ENCODE assay signal across 11 cellular contexts in the genomic region with DNA sequence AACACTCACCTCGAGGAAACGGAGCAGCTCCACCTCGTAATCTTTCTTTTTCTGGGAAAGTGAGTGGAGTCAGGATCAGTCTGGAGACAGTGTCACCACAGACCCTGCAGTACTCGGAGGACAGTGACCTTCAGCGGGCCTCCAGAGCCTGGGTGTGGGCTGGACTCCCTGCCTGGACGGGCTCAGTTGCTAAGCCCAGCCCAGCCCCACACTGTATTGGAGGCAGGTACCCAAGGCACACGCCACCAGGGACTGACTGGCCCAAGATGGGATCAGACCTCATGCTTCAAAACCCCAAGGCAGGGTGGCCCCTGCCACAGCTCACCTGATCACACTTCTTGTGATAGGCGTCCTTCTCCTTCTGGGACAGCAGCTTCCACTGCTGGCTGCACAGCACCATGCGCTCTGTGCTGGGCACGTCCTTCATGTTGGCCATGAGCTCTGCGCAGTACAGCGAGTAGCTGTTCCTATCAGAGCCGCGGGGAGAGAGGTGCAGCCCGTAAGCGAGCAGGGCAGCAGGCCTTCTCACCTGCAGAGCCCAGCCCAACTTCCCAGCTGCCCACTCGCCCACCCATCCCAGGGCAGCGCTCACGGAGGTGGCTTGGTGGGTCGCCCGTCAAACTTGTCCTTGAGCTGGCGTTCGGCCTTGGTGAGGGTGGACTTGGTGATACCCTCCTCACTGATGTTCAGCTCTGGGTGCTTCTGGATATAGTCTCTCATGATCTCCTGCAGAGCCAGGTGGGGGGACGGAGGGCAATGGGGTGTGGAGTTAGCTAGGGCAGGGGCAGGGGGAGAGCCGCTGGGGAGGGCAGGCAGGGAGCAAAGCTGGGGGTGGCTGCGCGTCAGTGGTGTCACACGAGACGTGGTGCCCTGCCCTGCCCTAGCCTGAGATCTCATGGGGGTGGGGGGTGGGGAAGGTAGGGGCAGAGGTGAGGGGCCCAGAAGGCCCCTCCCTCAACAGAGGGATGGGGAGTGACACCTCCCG. TPM values are rescaled to one million over a fixed set of nuclear protein-coding genes. Genes with fewer than 3 reads are reported as not detected.
DNase-seq lines count a peak whose midpoint lies in the region; ATAC-seq and TF ChIP-seq lines count a peak whose summit lies in the region.
"Had no signal": no experiment of that assay in that cellular context is flagged by ENCODE, and none has a peak within 500 bp of the region (broad histone marks: within the 10 kb centered on the region; RNA-seq: fewer than 3 reads in every experiment).

No MANE protein-coding gene starts in this region.

- TF ChIP-seq EP300 in sigmoid colon (IDR thresholded peaks at IDR 0.05), result no peak

- no peak overlapping the region for H3K4me3 ChIP-seq in sigmoid colon
- H3K4me3 ChIP-seq: neural progenitor cell had no signal

- peaks cover 0 to 43% (median 17%) of the 10 kb centered on the region in 4 donors for H3K4me1 ChIP-seq in sigmoid colon
- H3K4me1 ChIP-seq: neural progenitor cell had no signal

- no peak for TF ChIP-seq CTCF in sigmoid colon (IDR thresholded peaks at IDR 0.05)

- peaks cover 32 to 81% (median 63%) of the 10 kb centered on the region in 4 donors for H3K36me3 ChIP-seq in sigmoid colon

- no peaks in the 10 kb centered on the region for H3K27me3 Mint-ChIP-seq in activated CD4-positive, alpha-beta T cell treated with anti-CD3 and anti-CD28 coated beads, Interleukin-2, amount 10 ng/mL, durations not matched to agents 24 days and 14 days
- H3K27me3 Mint-ChIP-seq in activated CD8-positive, alpha-beta T cell treated with anti-CD3 and anti-CD28 coated beads, Interleukin-2, amount 10 ng/mL, durations not matched to agents 7 days and 5 days (ENCODE audit: low read depth), result no peaks in the 10 kb centered on the region

- intact Hi-C loops in activated CD4-positive, alpha-beta T cell treated with anti-CD3 and anti-CD28 coated beads, Interleukin-2, amount 10 ng/mL, durations not matched to agents 24 days and 14 days (cut with micrococcal nuclease), result loop anchor here (10.0 kb wide), 1 partner anchor 293 kb away; the partner anchor contains the start of gene GPATCH8
- intact Hi-C loops in sigmoid colon (cut with DNase I) (loop anchor here (5.0 to 10.0 kb wide), 2 partner anchors 136 to 293 kb away; partner anchors contain the start of genes GPATCH8 and GRN), sciatic nerve (cut with DNase I) (loop anchor here (2.0 kb wide), 1 partner anchor 115 kb away; no protein-coding TSS in a partner anchor)

- H3K36me3 Mint-ChIP-seq in activated CD4-positive, alpha-beta T cell treated with anti-CD3 and anti-CD28 coated beads, Interleukin-2, amount 10 ng/mL, durations not matched to agents 24 days and 14 days (ENCODE audit: low read depth), result peaks cover 76% of the 10 kb centered on the region
- peaks cover 75% of the 10 kb centered on the region for H3K36me3 Mint-ChIP-seq in activated CD8-positive, alpha-beta T cell treated with anti-CD3 and anti-CD28 coated beads, Interleukin-2, amount 10 ng/mL, durations not matched to agents 7 days and 5 days (ENCODE audit: low read depth)

- H3K9me3 ChIP-seq in sigmoid colon, result no peaks in the 10 kb centered on the region
- H3K9me3 ChIP-seq: testis had no signal

- H3K9me3 Mint-ChIP-seq in activated CD4-positive, alpha-beta T cell treated with anti-CD3 and anti-CD28 coated beads, Interleukin-2, amount 10 ng/mL, durations not matched to agents 24 days and 14 days, result no peaks in the 10 kb centered on the region
- H3K9me3 Mint-ChIP-seq in activated CD8-positive, alpha-beta T cell treated with anti-CD3 and anti-CD28 coated beads, Interleukin-2, amount 10 ng/mL, durations not matched to agents 7 days and 5 days (ENCODE audit: insufficient read depth), result no peaks in the 10 kb centered on the region
- H3K9me3 Mint-ChIP-seq: neural progenitor cell had no signal

- peak overlapping the region; percentile 21 for H3K4me3 Mint-ChIP-seq in activated CD4-positive, alpha-beta T cell treated with anti-CD3 and anti-CD28 coated beads, Interleukin-2, amount 10 ng/mL, durations not matched to agents 24 days and 14 days
- no peak overlapping the region for H3K4me3 Mint-ChIP-seq in activated CD8-positive, alpha-beta T cell treated with anti-CD3 and anti-CD28 coated beads, Interleukin-2, amount 10 ng/mL, durations not matched to agents 7 days and 5 days
- H3K4me3 Mint-ChIP-seq: neural progenitor cell had no signal

- no peak for TF ChIP-seq POLR2A in sigmoid colon (IDR thresholded peaks at IDR 0.05)

- DNase-seq in activated CD4-positive, alpha-beta T cell treated with anti-CD3 and anti-CD28 coated beads, Interleukin-2, amount 10 ng/mL, durations not matched to agents 24 days and 14 days, result no peak
- no peak for DNase-seq in activated CD4-positive, alpha-beta T cell treated with anti-CD3 and anti-CD28 coated beads, Interleukin-2, amount 50 U/mL, for 48 hours
- DNase-seq in activated CD8-positive, alpha-beta T cell treated with anti-CD3 and anti-CD28 coated beads, Interleukin-2, amount 10 ng/mL, durations not matched to agents 7 days and 5 days, result no peak
- DNase-seq in sigmoid colon (no peak), sciatic nerve (ENCODE audit: low spot score) (no peak), ecto neural progenitor cell (ENCODE audit: low spot score) (no peak)
- DNase-seq: Kasumi-1, SIG-M5, testis had no signal

- POLR2A ChIA-PET in activated CD8-positive, alpha-beta T cell treated with anti-CD3 and anti-CD28 coated beads, Interleukin-2, amount 10 ng/mL, durations not matched to agents 7 days and 5 days (lab: Charles Lee), result interaction anchor here (0.7 to 3.6 kb wide), 8 partner anchors 9 to 52 kb away, joined by 3 to 33 read pairs (median 8); partner anchors contain the start of genes TMUB2 and UBTF

- no peaks in the 10 kb centered on the region for H3K27me3 ChIP-seq in sigmoid colon
- H3K27me3 ChIP-seq: neural progenitor cell, testis had no signal

- ATAC-seq in activated CD8-positive, alpha-beta T cell treated with anti-CD3 and anti-CD28 coated beads, Interleukin-2, amount 10 ng/mL, durations not matched to agents 7 days and 5 days, result no peak
- ATAC-seq in sciatic nerve, result no peak

- CTCF ChIA-PET in activated CD8-positive, alpha-beta T cell treated with anti-CD3 and anti-CD28 coated beads, Interleukin-2, amount 10 ng/mL, durations not matched to agents 7 days and 5 days (lab: Charles Lee), result interaction anchor here (0.9 to 6.7 kb wide), 14 partner anchors 10 to 141 kb away, joined by 3 to 68 read pairs (median 22); partner anchors contain the start of genes GRN, RUNDC3A, SLC25A39 and TMUB2

- H3K27ac ChIP-seq in sigmoid colon, result peak overlapping the region in 3 of 4 donors; percentile 65 to 74 (median 70)
- H3K27ac ChIP-seq: neural progenitor cell had no signal

- 91 to 92% methylated on average over 30 of the region's 30 CpGs for WGBS in sigmoid colon, 2 donors

- H3K27ac Mint-ChIP-seq in activated CD4-positive, alpha-beta T cell treated with anti-CD3 and anti-CD28 coated beads, Interleukin-2, amount 10 ng/mL, durations not matched to agents 24 days and 14 days, result peak overlapping the region; percentile 66
- H3K27ac Mint-ChIP-seq in activated CD8-positive, alpha-beta T cell treated with anti-CD3 and anti-CD28 coated beads, Interleukin-2, amount 10 ng/mL, durations not matched to agents 7 days and 5 days, result peak overlapping the region; percentile 72
- H3K27ac Mint-ChIP-seq: neural progenitor cell had no signal

- H3K4me1 Mint-ChIP-seq in activated CD4-positive, alpha-beta T cell treated with anti-CD3 and anti-CD28 coated beads, Interleukin-2, amount 10 ng/mL, durations not matched to agents 24 days and 14 days, result peaks cover 51% of the 10 kb centered on the region
- H3K4me1 Mint-ChIP-seq in activated CD8-positive, alpha-beta T cell treated with anti-CD3 and anti-CD28 coated beads, Interleukin-2, amount 10 ng/mL, durations not matched to agents 7 days and 5 days (ENCODE audit: low read depth), result peaks cover 69% of the 10 kb centered on the region

RNA-seq across cellular contexts. Expression of gene UBTF, which starts 7.9 kb away (rescaled TPM):
- total RNA-seq in activated CD4-positive, alpha-beta T cell treated with anti-CD3 and anti-CD28 coated beads, Interleukin-2, amount 10 ng/mL, durations not matched to agents 24 days and 14 days, result 193 and 195 TPM in 2 replicates
- 100 to 1,000 TPM; 165 to 182 TPM for total RNA-seq in activated CD8-positive, alpha-beta T cell treated with anti-CD3 and anti-CD28 coated beads, Interleukin-2, amount 10 ng/mL, durations not matched to agents 7 days and 5 days
- total RNA-seq in sigmoid colon, result 10 to 100 TPM; 43.4 to 58.4 (median 52.5) TPM
- polyA plus RNA-seq in sigmoid colon, result 10 to 100 TPM; 26.8 to 55.0 (median 28.2) TPM
- 76.6 TPM for total RNA-seq in sciatic nerve

RNA-seq across cellular contexts. Expression of gene ATXN7L3, which starts 11.9 kb away (rescaled TPM):
- 105 and 118 TPM in 2 replicates for total RNA-seq in activated CD4-positive, alpha-beta T cell treated with anti-CD3 and anti-CD28 coated beads, Interleukin-2, amount 10 ng/mL, durations not matched to agents 24 days and 14 days
- total RNA-seq in activated CD8-positive, alpha-beta T cell treated with anti-CD3 and anti-CD28 coated beads, Interleukin-2, amount 10 ng/mL, durations not matched to agents 7 days and 5 days, result 100 to 1,000 TPM; 116 to 120 TPM
- total RNA-seq in sigmoid colon, result 10 to 100 TPM; 26.4 to 37.4 (median 35.0) TPM
- 10 to 100 TPM; 36.0 to 59.8 (median 43.0) TPM for polyA plus RNA-seq in sigmoid colon
- total RNA-seq in sciatic nerve, result 59.8 TPM

RNA-seq across cellular contexts. Expression of gene TMUB2, which starts 24.8 kb away (rescaled TPM):
- total RNA-seq in activated CD4-positive, alpha-beta T cell treated with anti-CD3 and anti-CD28 coated beads, Interleukin-2, amount 10 ng/mL, durations not matched to agents 24 days and 14 days, result 16.1 and 19.0 TPM in 2 replicates
- 10 to 100 TPM; 26.7 to 27.9 TPM for total RNA-seq in activated CD8-positive, alpha-beta T cell treated with anti-CD3 and anti-CD28 coated beads, Interleukin-2, amount 10 ng/mL, durations not matched to agents 7 days and 5 days
- total RNA-seq in sigmoid colon (10 to 100 TPM; 26.9 to 40.3 (median 29.2) TPM), sciatic nerve (33.0 TPM)
- polyA plus RNA-seq in sigmoid colon, result 10 to 100 TPM; 19.0 to 41.3 (median 22.2) TPM

RNA-seq across cellular contexts. Expression of gene ASB16, which starts 41.1 kb away (rescaled TPM):
- 0.09 and 0.78 TPM in 2 replicates for total RNA-seq in activated CD4-positive, alpha-beta T cell treated with anti-CD3 and anti-CD28 coated beads, Interleukin-2, amount 10 ng/mL, durations not matched to agents 24 days and 14 days
- under 1 TPM; 0.26 to 0.42 TPM for total RNA-seq in activated CD8-positive, alpha-beta T cell treated with anti-CD3 and anti-CD28 coated beads, Interleukin-2, amount 10 ng/mL, durations not matched to agents 7 days and 5 days
- total RNA-seq in sigmoid colon (1 to 10 TPM in 3 of 4 donors, under 1 TPM in 1; 0.82 to 4.2 (median 1.6) TPM), sciatic nerve (0.36 TPM)
- polyA plus RNA-seq in sigmoid colon, result under 1 TPM in 1 of 3 donors, not detected in 2; 0.19 TPM
- total RNA-seq: esophagus mucosa had no signal

RNA-seq across cellular contexts. Expression of gene SLC4A1, which starts 56.4 kb away (rescaled TPM):
- total RNA-seq in activated CD4-positive, alpha-beta T cell treated with anti-CD3 and anti-CD28 coated beads, Interleukin-2, amount 10 ng/mL, durations not matched to agents 24 days and 14 days, result not detected in 2 replicates
- total RNA-seq in activated CD8-positive, alpha-beta T cell treated with anti-CD3 and anti-CD28 coated beads, Interleukin-2, amount 10 ng/mL, durations not matched to agents 7 days and 5 days, result not detected
- total RNA-seq in sigmoid colon, result under 1 TPM in 1 of 4 donors, not detected in 3; under 0.01 TPM
- polyA plus RNA-seq in sigmoid colon, result under 1 TPM in 1 of 3 donors, not detected in 2; 0.23 TPM
- total RNA-seq in sciatic nerve, result 47.6 TPM
- total RNA-seq: esophagus mucosa had no signal
